Comparison of ENCODE assay signal across 1 cellular context in genomic region chr10:67666416-67667043, GRCh38.
A peak's percentile ranks its signal among the peaks of the same experiment; 100 is the strongest.
TF ChIP-seq lines count a peak whose summit lies in the region.

No MANE protein-coding gene starts in this region.

TF ChIP-seq in K562, 482 proteins besides CTCF, POLR2A, EP300 and RAD21 (continued from another document):
- TF ChIP-seq TFAP4 (CRISPR knock-in tag; IDR thresholded peaks at IDR 0.05; ENCODE audit: borderline replicate concordance) (no peak), ETS1 (conservative IDR thresholded peaks at IDR 0.05; ENCODE audit: control insufficient read depth, low read depth, low read length) (no peak), CEBPG (CRISPR knock-in tag; IDR thresholded peaks at IDR 0.05) (no peak), CEBPG (tag; conservative IDR thresholded peaks at IDR 0.05 in 1 of 2, IDR thresholded peaks at IDR 0.05 in 1 of 2) (peak; percentile 66 to 70; a peak in 3 of 4 replicates)
TF ChIP-seq in K562: peak in this region for 12.
